8 cellular contexts compared by ENCODE assay signal in genomic region chr4:25860586-25861421, GRCh38. TPM values are rescaled to one million over a fixed set of nuclear protein-coding genes. Genes with fewer than 3 reads are reported as not detected.
DNase-seq lines count a peak whose midpoint lies in the region; ATAC-seq and TF ChIP-seq lines count a peak whose summit lies in the region.

No MANE protein-coding gene starts in this region.

- H3K36me3 ChIP-seq in RWPE2 (ENCODE audit: low read depth) (no peaks in the 10 kb centered on the region), subcutaneous abdominal adipose tissue (ENCODE audit: control insufficient read depth in 5 of 5, insufficient read depth in 5 of 5, low read length in 5 of 5) (no peaks in the 10 kb centered on the region)

- no peak for DNase-seq in activated T-cell treated with anti-CD3 and anti-CD28 coated beads, Interleukin-2, amount 50 U/mL, for 4 hours
- no peak for DNase-seq in activated T-cell treated with anti-CD3 and anti-CD28 coated beads, Interleukin-2, amount 50 U/mL, for 48 hours
- DNase-seq in RWPE2 (ENCODE audit: low spot score): no peak
- DNase-seq in epithelial cell of proximal tubule (ENCODE audit: low read depth): no peak
- DNase-seq in NCI-H1092 treated with DMSO at 0.1 percent for 48 hours (lab: John Stamatoyannopoulos, UW): no peak
- DNase-seq in kidney tubule cell (ENCODE audit: low spot score): no peak

- no peak for ATAC-seq in activated T-cell treated with anti-CD3 and anti-CD28 coated beads, Interleukin-2, amount 50 U/mL, for 4 hours
- ATAC-seq in RWPE2 (ENCODE audit: low read depth): peak; percentile 11; the same call in 2 of the 3 replicates
- no peak for ATAC-seq in GM21529 (IDR thresholded peaks at IDR 0.05; ENCODE audit: unreplicated experiment)

- H3K27ac ChIP-seq in RWPE2 (ENCODE audit: poor library complexity, severe bottlenecking) (peak overlapping the region; percentile 16), subcutaneous abdominal adipose tissue (ENCODE audit: low read depth, low read length) (peak overlapping the region; percentile 28)

- no peak overlapping the region for H3K9ac ChIP-seq in subcutaneous abdominal adipose tissue (ENCODE audit: low read length in 5 of 5)

- H3K9me3 ChIP-seq in RWPE2 (ENCODE audit: severe bottlenecking) (peaks cover 1% of the 10 kb centered on the region), subcutaneous abdominal adipose tissue (ENCODE audit: control insufficient read depth in 5 of 5, low read length in 5 of 5) (no peaks in the 10 kb centered on the region)

- peaks cover 61% of the 10 kb centered on the region for H3K4me1 Mint-ChIP-seq in activated T-cell treated with anti-CD3 and anti-CD28 coated beads, Interleukin-2, amount 50 U/mL, for 4 hours (ENCODE audit: low read depth)

- H3K27me3 Mint-ChIP-seq in activated T-cell treated with anti-CD3 and anti-CD28 coated beads, Interleukin-2, amount 50 U/mL, for 4 hours (ENCODE audit: low read depth): no peaks in the 10 kb centered on the region

- H3K4me1 ChIP-seq in RWPE2 (ENCODE audit: insufficient read depth, poor library complexity, severe bottlenecking) (peaks cover 17% of the 10 kb centered on the region), subcutaneous abdominal adipose tissue (ENCODE audit: control insufficient read depth in 5 of 5, insufficient read depth in 5 of 5, low read length in 5 of 5) (peaks cover 2 to 64% (median 27%) of the 10 kb centered on the region in 5 donors)

- no peaks in the 10 kb centered on the region for H3K36me3 Mint-ChIP-seq in activated T-cell treated with anti-CD3 and anti-CD28 coated beads, Interleukin-2, amount 50 U/mL, for 4 hours (ENCODE audit: insufficient read depth)

- peak overlapping the region; percentile 92 for H3K4me3 ChIP-seq in RWPE2 (ENCODE audit: severe bottlenecking)
- H3K4me3 ChIP-seq in epithelial cell of proximal tubule (ENCODE audit: low read depth, low read length): peak overlapping the region; percentile 77
- no peak overlapping the region for H3K4me3 ChIP-seq in subcutaneous abdominal adipose tissue (ENCODE audit: low read depth in 1 of 5, low read length in 5 of 5)

- TF ChIP-seq CTCF in RWPE2 (IDR thresholded peaks at IDR 0.05; ENCODE audit: poor library complexity, severe bottlenecking): no peak
- TF ChIP-seq CTCF in epithelial cell of proximal tubule (conservative IDR thresholded peaks at IDR 0.05; ENCODE audit: low read depth, low read length): no peak

- H3K27me3 ChIP-seq in RWPE2 (ENCODE audit: insufficient read depth, poor library complexity, severe bottlenecking): no peaks in the 10 kb centered on the region
- H3K27me3 ChIP-seq in subcutaneous abdominal adipose tissue (ENCODE audit: control insufficient read depth in 5 of 5, insufficient read depth in 4 of 5, low read length in 5 of 5): peaks cover 0 to 6% (median 4%) of the 10 kb centered on the region in 5 donors

- peak overlapping the region; percentile 91 for H3K4me3 Mint-ChIP-seq in activated T-cell treated with anti-CD3 and anti-CD28 coated beads, Interleukin-2, amount 50 U/mL, for 4 hours

- H3K9me3 Mint-ChIP-seq in activated T-cell treated with anti-CD3 and anti-CD28 coated beads, Interleukin-2, amount 50 U/mL, for 4 hours: no peaks in the 10 kb centered on the region

RNA-seq across cellular contexts. Expression of gene SEL1L3, which starts 2.0 kb away (rescaled TPM):
- 10 to 100 TPM; 13.7 to 21.9 (median 19.1) TPM for total RNA-seq in activated T-cell treated with anti-CD3 and anti-CD28 coated beads, Interleukin-2, amount 50 U/mL, for 4 hours
- 31.2 and 54.4 TPM in 2 replicates for total RNA-seq in epithelial cell of proximal tubule

RNA-seq across cellular contexts. Expression of gene SMIM20, which starts 53.2 kb away (rescaled TPM):
- 10 to 100 TPM; 18.9 to 22.7 (median 19.5) TPM for total RNA-seq in activated T-cell treated with anti-CD3 and anti-CD28 coated beads, Interleukin-2, amount 50 U/mL, for 4 hours
- 20.2 and 31.2 TPM in 2 replicates for total RNA-seq in epithelial cell of proximal tubule

Comparison
In these comparisons a context has a peak if more than half of its experiments do, and no peak if none do; other contexts are left out.
1. H3K4me3 ChIP-seq: peak in RWPE2 (single experiment) and epithelial cell of proximal tubule (single experiment); none in subcutaneous abdominal adipose tissue (0 of 5).